11 cellular contexts compared by ENCODE assay signal in genomic region chr12:25615119-25615518, GRCh38.
DNase-seq lines count a peak whose midpoint lies in the region; ATAC-seq and TF ChIP-seq lines count a peak whose summit lies in the region.
"Had no signal": no experiment of that assay in that cellular context is flagged by ENCODE, and none has a peak within 500 bp of the region (broad histone marks: within the 10 kb centered on the region; RNA-seq: fewer than 3 reads in every experiment).

No MANE protein-coding gene starts in this region.

- ATAC-seq in HG02588 (IDR thresholded peaks at IDR 0.05; ENCODE audit: unreplicated experiment) = no peak

- TF ChIP-seq POLR2A in breast epithelium (IDR thresholded peaks at IDR 0.05) (no peak), testis (IDR thresholded peaks at IDR 0.05) (no peak)

- H3K9me3 ChIP-seq in breast epithelium (no peaks in the 10 kb centered on the region), testis (no peaks in the 10 kb centered on the region)

- POLR2A ChIA-PET in MCF 10A (lab: Yijun Ruan, JAX) = no interaction called here

- H3K4me3 ChIP-seq in breast epithelium = no peak overlapping the region
- no peak overlapping the region for H3K4me3 ChIP-seq in foreskin fibroblast (ENCODE audit: low read depth in 1 of 2, low read length in 2 of 2)
- no peak overlapping the region for H3K4me3 ChIP-seq in testis

- BruUV-seq in MCF 10A (replicated peaks; lab: Mats Ljungman, UMichigan) = no TSS peak

- DNase-seq in MCF 10A (ENCODE audit: unreplicated experiment) (peak; percentile 74), breast epithelium (ENCODE audit: low spot score in 2 of 2) (no peak), SW480 (ENCODE audit: low spot score) (peak; percentile 68), foreskin fibroblast (peak; percentile 95 to 97), NCI-H2107 (lab: John Stamatoyannopoulos, UW) (no peak), NCI-H1436 (lab: John Stamatoyannopoulos, UW) (no peak), testis (no peak)
- DNase-seq: activated CD4-positive, alpha-beta T cell treated with anti-CD3 and anti-CD28 coated beads, Interleukin-2, amount 10 ng/mL, durations not matched to agents 24 days and 14 days had no signal

- H3K27ac ChIP-seq in breast epithelium = no peak overlapping the region
- H3K27ac ChIP-seq in testis = no peak overlapping the region

- no peaks in the 10 kb centered on the region for H3K4me1 ChIP-seq in breast epithelium
- no peaks in the 10 kb centered on the region for H3K4me1 ChIP-seq in testis

- H3K27ac Mint-ChIP-seq in MCF 10A (ENCODE audit: low read depth, unreplicated experiment) = peak overlapping the region; percentile 59
- H3K27ac Mint-ChIP-seq: activated CD4-positive, alpha-beta T cell treated with anti-CD3 and anti-CD28 coated beads, Interleukin-2, amount 10 ng/mL, durations not matched to agents 24 days and 14 days; B cell; IgD-negative memory B cell had no signal

- TF ChIP-seq CTCF in MCF 10A (IDR thresholded peaks at IDR 0.05; ENCODE audit: unreplicated experiment) (no peak), breast epithelium (IDR thresholded peaks at IDR 0.05) (no peak), foreskin fibroblast (IDR thresholded peaks at IDR 0.05; ENCODE audit: low read depth, low read length) (no peak), testis (IDR thresholded peaks at IDR 0.05) (no peak)

- CTCF ChIA-PET in MCF 10A (lab: Yijun Ruan, JAX) = no interaction called here

- no peaks in the 10 kb centered on the region for H3K36me3 ChIP-seq in breast epithelium
- no peaks in the 10 kb centered on the region for H3K36me3 ChIP-seq in testis (ENCODE audit: low read depth, missing control alignments)

- no peaks in the 10 kb centered on the region for H3K27me3 Mint-ChIP-seq in MCF 10A (ENCODE audit: insufficient read depth, unreplicated experiment)

- no peak overlapping the region for H3K4me3 Mint-ChIP-seq in MCF 10A (ENCODE audit: unreplicated experiment)
- H3K4me3 Mint-ChIP-seq: activated CD4-positive, alpha-beta T cell treated with anti-CD3 and anti-CD28 coated beads, Interleukin-2, amount 10 ng/mL, durations not matched to agents 24 days and 14 days; B cell; IgD-negative memory B cell had no signal

- WGBS in testis, 2 donors = 79 to 87% methylated on average over 3 of the region's 3 CpGs

- H3K4me1 Mint-ChIP-seq in MCF 10A (ENCODE audit: insufficient read depth, unreplicated experiment) = peaks cover 7% of the 10 kb centered on the region
- H3K4me1 Mint-ChIP-seq: activated CD4-positive, alpha-beta T cell treated with anti-CD3 and anti-CD28 coated beads, Interleukin-2, amount 10 ng/mL, durations not matched to agents 24 days and 14 days; B cell; IgD-negative memory B cell had no signal

- intact Hi-C loops in MCF 10A (cut with micrococcal nuclease) (no loop called here), breast epithelium (cut with DNase I; ENCODE audit: low total_unique reads) (no loop called here), testis (cut with DNase I; ENCODE audit: low total_unique reads) (no loop called here)

- peaks cover 7% of the 10 kb centered on the region for H3K9me3 Mint-ChIP-seq in MCF 10A (ENCODE audit: unreplicated experiment)
- H3K9me3 Mint-ChIP-seq: IgD-negative memory B cell had no signal

- no peaks in the 10 kb centered on the region for H3K36me3 Mint-ChIP-seq in MCF 10A (ENCODE audit: insufficient read depth, unreplicated experiment)
- H3K36me3 Mint-ChIP-seq: IgD-negative memory B cell had no signal

- H3K27me3 ChIP-seq in breast epithelium = no peaks in the 10 kb centered on the region
- H3K27me3 ChIP-seq in testis = no peaks in the 10 kb centered on the region

Comparison
In these comparisons a context has a peak if more than half of its experiments do, and no peak if none do; other contexts are left out.
1. DNase-seq: peak in MCF 10A (single experiment), SW480 (single experiment) and foreskin fibroblast (2 of 2); none in breast epithelium (0 of 2), NCI-H2107 (single experiment), NCI-H1436 (single experiment) and testis (single experiment).